ENCODE assay signal across 7 cellular contexts in the genomic region with DNA sequence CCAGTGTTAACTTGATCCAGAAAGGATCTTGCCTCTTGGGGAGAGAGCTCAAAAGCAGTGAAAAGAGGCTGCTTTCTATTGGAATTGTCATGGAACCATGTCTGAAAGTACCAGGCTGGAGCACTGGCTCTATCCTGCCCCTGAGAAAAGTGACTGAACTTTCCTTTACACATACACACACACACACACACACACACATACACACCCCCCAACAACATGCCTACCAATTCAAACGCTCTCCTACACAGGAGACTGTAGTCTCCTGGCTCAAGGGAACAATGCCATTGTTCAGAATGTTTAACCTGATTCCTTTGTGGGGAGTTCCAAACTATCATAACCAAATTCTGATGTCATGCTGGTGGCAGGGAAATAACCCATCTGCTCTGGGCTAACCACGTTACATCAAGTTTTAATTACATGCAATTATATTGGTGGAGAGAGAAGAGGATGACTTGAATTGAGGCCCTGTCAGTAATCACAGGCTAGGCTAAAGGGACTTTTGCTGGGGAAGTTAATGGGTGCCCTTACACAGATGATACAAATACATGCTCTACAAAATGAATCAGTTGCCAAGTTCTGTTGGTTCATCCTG. TPM values are rescaled to one million over a fixed set of nuclear protein-coding genes. Genes with fewer than 3 reads are reported as not detected.
DNase-seq lines count a peak whose midpoint lies in the region; ATAC-seq lines count a peak whose summit lies in the region.

No MANE protein-coding gene starts in this region.

- H3K9me3 ChIP-seq in mesenchymal stem cell (ENCODE audit: control insufficient read depth, low read length): no peaks in the 10 kb centered on the region
- H3K9me3 ChIP-seq in effector memory CD4-positive, alpha-beta T cell (ENCODE audit: control insufficient read depth, low read length): no peaks in the 10 kb centered on the region

- H3K4me1 ChIP-seq in mesenchymal stem cell (ENCODE audit: control insufficient read depth, insufficient read depth, low read depth, low read length): peaks cover 2% of the 10 kb centered on the region
- H3K4me1 ChIP-seq in effector memory CD4-positive, alpha-beta T cell (ENCODE audit: control insufficient read depth, insufficient read depth, low read length, poor library complexity, severe bottlenecking): no peaks in the 10 kb centered on the region

- WGBS in mesenchymal stem cell: 100% methylated on average over 1 of the region's 2 CpGs

- no peaks in the 10 kb centered on the region for H3K27me3 ChIP-seq in mesenchymal stem cell (ENCODE audit: control insufficient read depth in 1 of 2, insufficient read depth in 1 of 2, low read length in 2 of 2)
- no peaks in the 10 kb centered on the region for H3K27me3 ChIP-seq in effector memory CD4-positive, alpha-beta T cell (replicated peaks; ENCODE audit: control insufficient read depth, insufficient read depth, low read length, poor library complexity, severe bottlenecking)

- H4K8ac ChIP-seq in mesenchymal stem cell (ENCODE audit: low read length): no peak overlapping the region

- H3K4me2 ChIP-seq in mesenchymal stem cell (ENCODE audit: low read length, poor library complexity, severe bottlenecking): no peak overlapping the region

- H3K79me1 ChIP-seq in mesenchymal stem cell (replicated peaks; ENCODE audit: low read length, poor library complexity, severe bottlenecking): no peaks in the 10 kb centered on the region

- H2AK5ac ChIP-seq in mesenchymal stem cell (ENCODE audit: low read length, severe bottlenecking): peak overlapping the region; percentile 61

- H2BK12ac ChIP-seq in mesenchymal stem cell (ENCODE audit: low read length in 2 of 2): no peak overlapping the region

- no peak overlapping the region for H3K4me3 ChIP-seq in mesenchymal stem cell (ENCODE audit: insufficient read depth in 1 of 2, low read depth in 1 of 2, low read length in 2 of 2)
- H3K4me3 ChIP-seq in effector memory CD4-positive, alpha-beta T cell (ENCODE audit: insufficient read depth, low read depth, low read length, poor library complexity, severe bottlenecking): no peak overlapping the region

- H3K36me3 ChIP-seq in mesenchymal stem cell (ENCODE audit: control insufficient read depth in 1 of 2, insufficient read depth in 2 of 2, low read depth in 1 of 2, low read length in 2 of 2): no peaks in the 10 kb centered on the region
- no peaks in the 10 kb centered on the region for H3K36me3 ChIP-seq in effector memory CD4-positive, alpha-beta T cell (ENCODE audit: control insufficient read depth, insufficient read depth, low read length)

- no peak overlapping the region for H2BK15ac ChIP-seq in mesenchymal stem cell (ENCODE audit: low read depth, poor library complexity, severe bottlenecking)

- H3K4ac ChIP-seq in mesenchymal stem cell (ENCODE audit: low read depth in 1 of 2, low read length in 2 of 2): no peak overlapping the region

- DNase-seq in MV-4-11 (lab: John Stamatoyannopoulos, UW): peak; percentile 20
- DNase-seq in mesenchymal stem cell: no peak
- DNase-seq in DMS53 treated with DMSO at 0.1 percent for 48 hours (lab: John Stamatoyannopoulos, UW; ENCODE audit: unreplicated experiment): no peak
- no peak for DNase-seq in effector memory CD4-positive, alpha-beta T cell
- DNase-seq in DMS53 (lab: John Stamatoyannopoulos, UW): no peak

- no peak overlapping the region for H3K9ac ChIP-seq in mesenchymal stem cell (ENCODE audit: low read length)

- ATAC-seq in GM18517 (IDR thresholded peaks at IDR 0.05; ENCODE audit: unreplicated experiment) (peak; percentile 56), GM21737 (IDR thresholded peaks at IDR 0.05; ENCODE audit: unreplicated experiment) (peak; percentile 49)

- H4K91ac ChIP-seq in mesenchymal stem cell (ENCODE audit: low read length): no peak overlapping the region

- H2AFZ ChIP-seq in mesenchymal stem cell (ENCODE audit: low read depth, low read length): no peak overlapping the region

- no peak overlapping the region for H3K18ac ChIP-seq in mesenchymal stem cell (ENCODE audit: low read depth in 1 of 2, low read length in 2 of 2)

- no peak overlapping the region for H2BK120ac ChIP-seq in mesenchymal stem cell (ENCODE audit: low read depth, low read length)

- peak overlapping the region; percentile 52 for H3K27ac ChIP-seq in mesenchymal stem cell (ENCODE audit: low read length, poor library complexity, severe bottlenecking)
- H3K27ac ChIP-seq in effector memory CD4-positive, alpha-beta T cell (ENCODE audit: insufficient read depth, low read length, poor library complexity, severe bottlenecking): no peak overlapping the region

- no peak overlapping the region for H3K14ac ChIP-seq in mesenchymal stem cell (ENCODE audit: low read length in 2 of 2)

- H3K23ac ChIP-seq in mesenchymal stem cell (ENCODE audit: low read length in 2 of 2): no peak overlapping the region

- H2BK5ac ChIP-seq in mesenchymal stem cell (ENCODE audit: low read depth, low read length, poor library complexity, severe bottlenecking): peak overlapping the region; percentile 35

RNA-seq across cellular contexts. Expression of a gene that starts 52.3 kb away (rescaled TPM):
- polyA plus RNA-seq in mesenchymal stem cell (2013, experiment 1 of 2): 46.8 TPM
- polyA plus RNA-seq in mesenchymal stem cell (2013, experiment 2 of 2): 45.6 TPM
